ENCODE assay signal across 8 cellular contexts in the genomic region with DNA sequence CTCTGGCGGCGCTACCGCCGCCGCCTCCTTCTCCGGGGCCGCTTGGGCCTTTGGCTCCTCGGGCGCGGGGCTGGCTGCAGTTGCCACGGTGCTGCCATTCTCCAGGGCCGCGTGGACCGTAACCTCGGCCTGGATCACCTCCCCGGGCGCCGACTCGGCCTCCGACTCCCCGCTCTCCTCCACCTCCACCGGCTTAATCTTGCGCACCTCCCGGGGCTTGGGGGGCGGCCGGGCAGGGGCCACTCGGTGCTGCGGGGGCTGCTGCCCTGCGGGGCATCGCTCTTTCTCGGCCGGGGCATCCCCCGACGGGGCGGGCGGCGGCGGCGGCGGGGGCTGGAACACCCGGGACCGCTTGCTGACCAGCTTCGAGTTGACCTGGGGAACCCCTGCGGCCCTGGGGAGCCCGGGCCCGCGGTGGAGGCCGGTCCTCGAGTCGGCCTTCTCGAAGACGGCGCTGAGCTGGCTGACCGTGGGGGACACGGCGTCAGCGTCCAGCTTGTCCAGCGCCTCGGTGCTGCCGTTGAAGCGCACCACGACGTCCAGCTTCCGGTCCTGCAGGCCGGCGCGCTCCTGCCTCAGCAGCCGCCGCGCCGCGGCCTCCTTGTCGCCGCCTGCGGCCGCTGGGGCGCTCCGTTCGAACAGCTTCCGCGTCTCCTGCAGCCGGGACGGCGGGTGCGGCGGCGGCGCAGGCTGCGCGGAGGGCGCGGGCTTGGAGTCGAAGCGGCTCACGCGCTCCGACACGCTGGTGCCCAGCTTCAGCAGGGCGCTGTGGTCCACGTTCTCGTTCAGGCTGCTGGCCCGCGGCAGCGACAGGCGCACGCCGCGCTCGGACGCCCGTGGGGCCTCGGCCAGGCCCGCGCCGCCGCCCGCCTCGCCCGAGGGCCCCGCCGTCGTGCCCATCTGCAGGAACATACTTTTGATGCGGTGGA. TPM values are rescaled to one million over a fixed set of nuclear protein-coding genes. Genes with fewer than 3 reads are reported as not detected.
A peak's percentile ranks its signal among the peaks of the same experiment; 100 is the strongest.
DNase-seq lines count a peak whose midpoint lies in the region; FAIRE-seq and TF ChIP-seq lines count a peak whose summit lies in the region.

No MANE protein-coding gene starts in this region.

- peak overlapping the region; percentile 86 for H3K4me2 ChIP-seq in mammary epithelial cell (ENCODE audit: insufficient read depth, low read depth, low read length)

- H3K27me3 Mint-ChIP-seq in CD4-positive, alpha-beta memory T cell: no peaks in the 10 kb centered on the region
- no peaks in the 10 kb centered on the region for H3K27me3 Mint-ChIP-seq in T-helper 1 cell treated with Interleukin-12 subunit alpha and Interleukin-12 subunit beta and Interleukin-4 antibody, amounts not matched to agents 30 μg/mL and 1 μg/mL, for 36 hours (ENCODE audit: low read depth)

- peaks cover 0 to 1% (median 0%) of the 10 kb centered on the region in 8 donors for H3K9me3 Mint-ChIP-seq in CD4-positive, alpha-beta memory T cell
- no peaks in the 10 kb centered on the region for H3K9me3 Mint-ChIP-seq in T-helper 1 cell treated with Interleukin-12 subunit alpha and Interleukin-12 subunit beta and Interleukin-4 antibody, amounts not matched to agents 30 μg/mL and 1 μg/mL, for 36 hours

- H3K36me3 Mint-ChIP-seq in CD4-positive, alpha-beta memory T cell: peaks cover under 1 to 37% of the 10 kb centered on the region in 2 donors
- peaks cover 27% of the 10 kb centered on the region for H3K36me3 Mint-ChIP-seq in T-helper 1 cell treated with Interleukin-12 subunit alpha and Interleukin-12 subunit beta and Interleukin-4 antibody, amounts not matched to agents 30 μg/mL and 1 μg/mL, for 36 hours (ENCODE audit: low read depth)

- peaks cover 29 to 66% (median 46%) of the 10 kb centered on the region in 4 donors for H3K4me1 Mint-ChIP-seq in CD4-positive, alpha-beta memory T cell
- peaks cover 34% of the 10 kb centered on the region for H3K4me1 Mint-ChIP-seq in T-helper 1 cell treated with Interleukin-12 subunit alpha and Interleukin-12 subunit beta and Interleukin-4 antibody, amounts not matched to agents 30 μg/mL and 1 μg/mL, for 36 hours (ENCODE audit: low read depth)

- peak overlapping the region in 1 of 2 donors; percentile 76 for H3K4me3 ChIP-seq in CD4-positive, alpha-beta memory T cell (ENCODE audit: low read length in 2 of 2)
- H3K4me3 ChIP-seq in HUES64 (ENCODE audit: low read length) (peak overlapping the region; percentile 69), mammary epithelial cell (replicated peaks in 1 of 3; ENCODE audit: insufficient read depth in 1 of 3, low read depth in 2 of 3, low read length in 3 of 3) (peak overlapping the region; percentile 75 to 80 (median 75)), kidney (ENCODE audit: low read length in 2 of 2) (peak overlapping the region; percentile 57 to 62)

- peaks cover 49% of the 10 kb centered on the region for H3K79me2 ChIP-seq in mammary epithelial cell (ENCODE audit: insufficient read depth, low read length)

- no peak for FAIRE-seq in kidney (lab: Jason Lieb, UNC)

- peak overlapping the region; percentile 35; the same call in 1 of the 2 replicates for H3K9ac ChIP-seq in HUES64 (ENCODE audit: low read depth, low read length)
- peak overlapping the region; percentile 35 for H3K9ac ChIP-seq in mammary epithelial cell (ENCODE audit: insufficient read depth, low read length)
- peak overlapping the region; percentile 51 to 77 for H3K9ac ChIP-seq in kidney (ENCODE audit: low read length in 2 of 2)

- H3K27ac ChIP-seq in CD4-positive, alpha-beta memory T cell (ENCODE audit: low read depth, low read length): peak overlapping the region; percentile 79
- H3K27ac ChIP-seq in HUES64 (ENCODE audit: low read depth, low read length) (no peak overlapping the region), mammary epithelial cell (ENCODE audit: insufficient read depth, low read depth, low read length) (no peak overlapping the region), kidney (ENCODE audit: low read depth in 2 of 2, low read length in 2 of 2) (peak overlapping the region; percentile 83 to 88)

- under 1% methylated on average over 123 of the region's 123 CpGs for WGBS in HUES64
- 9% methylated on average over 15 of the region's 123 CpGs for WGBS in mammary epithelial cell (ENCODE audit: low coverage, missing lambda C conversion rate)

- peak overlapping the region; percentile 67 for H2AFZ ChIP-seq in mammary epithelial cell (ENCODE audit: low read depth, low read length)

- intact Hi-C loops in CD4-positive, alpha-beta memory T cell (cut with micrococcal nuclease): no loop called here
- intact Hi-C loops in mammary epithelial cell (cut with micrococcal nuclease): loop anchor here (5.0 kb wide), 1 partner anchor 122 kb away; no protein-coding TSS in a partner anchor
- intact Hi-C loops in kidney (cut with DNase I): no loop called here

- TF ChIP-seq CTCF in mammary epithelial cell (conservative IDR thresholded peaks at IDR 0.05 in 1 of 2, IDR thresholded peaks at IDR 0.05 in 1 of 2; ENCODE audit: extremely low read depth in 1 of 2, insufficient read depth in 1 of 2, low read depth in 1 of 2, low read length in 2 of 2) (no peak), kidney (IDR thresholded peaks at IDR 0.05; ENCODE audit: borderline replicate concordance, extremely low read depth, insufficient read depth) (no peak)

- H3K27me3 ChIP-seq in CD4-positive, alpha-beta memory T cell (ENCODE audit: insufficient read depth, low read length): no peaks in the 10 kb centered on the region
- peaks cover 17% of the 10 kb centered on the region for H3K27me3 ChIP-seq in HUES64 (ENCODE audit: insufficient read depth, low read length)
- no peaks in the 10 kb centered on the region for H3K27me3 ChIP-seq in mammary epithelial cell (ENCODE audit: insufficient read depth, low read length)

- CTCF ChIA-PET in CD4-positive, alpha-beta memory T cell (lab: Charles Lee; ENCODE audit: partially characterized antibody): interaction anchor here (1.0 to 6.4 kb wide), 5 partner anchors 8 to 56 kb away, joined by 4 to 72 read pairs (median 5); no protein-coding TSS in a partner anchor
- CTCF ChIA-PET in mammary epithelial cell (lab: Charles Lee; ENCODE audit: low non-redundant PET): interaction anchor here (0.6 kb wide), 1 partner anchor 304 kb away, joined by 3 read pairs; no protein-coding TSS in a partner anchor

- peak overlapping the region; percentile 42 to 93 (median 77) for H3K27ac Mint-ChIP-seq in CD4-positive, alpha-beta memory T cell
- peak overlapping the region; percentile 83 for H3K27ac Mint-ChIP-seq in T-helper 1 cell treated with Interleukin-12 subunit alpha and Interleukin-12 subunit beta and Interleukin-4 antibody, amounts not matched to agents 30 μg/mL and 1 μg/mL, for 36 hours

- POLR2A ChIA-PET in CD4-positive, alpha-beta memory T cell (lab: Charles Lee; ENCODE audit: partially characterized antibody): interaction anchor here (0.8 to 9.0 kb wide), 10 partner anchors 9 to 559 kb away, joined by 3 to 102 read pairs (median 10); a partner anchor contains a TSS

- H3K4me1 ChIP-seq in CD4-positive, alpha-beta memory T cell (ENCODE audit: insufficient read depth, low read length): peaks cover 60% of the 10 kb centered on the region
- H3K4me1 ChIP-seq in HUES64 (ENCODE audit: insufficient read depth, low read length) (peaks cover 17% of the 10 kb centered on the region; the same call in 1 of the 2 replicates), mammary epithelial cell (ENCODE audit: insufficient read depth, low read length) (peaks cover 59% of the 10 kb centered on the region), kidney (ENCODE audit: control insufficient read depth in 1 of 2, insufficient read depth in 1 of 2, low read depth in 1 of 2, low read length in 2 of 2) (peaks cover 37 to 49% of the 10 kb centered on the region in 2 donors)

- no TSS peak for BruUV-seq in mammary epithelial cell (replicated peaks; lab: Mats Ljungman, UMichigan)

- in situ Hi-C loops in mammary epithelial cell (cut with MboI; ENCODE audit: low sequenced_read_pairs in 2 of 2): no loop called here

- peak in 4 of 5 donors; percentile 56 to 66 (median 62) for DNase-seq in CD4-positive, alpha-beta memory T cell
- peak; percentile 69 for DNase-seq in mammary epithelial cell
- DNase-seq in kidney: peak; percentile 89
- DNase-seq in stimulated activated CD4-positive, alpha-beta T cell treated with anti-CD3 and anti-CD28 coated beads, Interleukin-4, amount 100 ng/mL, for 1 hour: peak; percentile 68
- no peak for DNase-seq in cerebellar cortex (ENCODE audit: low spot score)
- DNase-seq in T1000 (lab: John Stamatoyannopoulos, UW): no peak

- H3K36me3 ChIP-seq in CD4-positive, alpha-beta memory T cell (ENCODE audit: insufficient read depth, low read length): peaks cover 9% of the 10 kb centered on the region
- peaks cover 5% of the 10 kb centered on the region; the same call in 1 of the 2 replicates for H3K36me3 ChIP-seq in HUES64 (ENCODE audit: insufficient read depth, low read length)
- peaks cover under 1% of the 10 kb centered on the region for H3K36me3 ChIP-seq in mammary epithelial cell (ENCODE audit: insufficient read depth, low read length)
- peaks cover 3% of the 10 kb centered on the region in 2 donors for H3K36me3 ChIP-seq in kidney (ENCODE audit: control insufficient read depth in 1 of 2, insufficient read depth in 2 of 2, low read length in 2 of 2)

- dilution Hi-C loops in mammary epithelial cell (cut with HindIII; ENCODE audit: low sequenced_read_pairs): no loop called here

- H3K4me3 Mint-ChIP-seq in CD4-positive, alpha-beta memory T cell: peak overlapping the region; percentile 87 to 99 (median 93)
- peak overlapping the region; percentile 99 for H3K4me3 Mint-ChIP-seq in T-helper 1 cell treated with Interleukin-12 subunit alpha and Interleukin-12 subunit beta and Interleukin-4 antibody, amounts not matched to agents 30 μg/mL and 1 μg/mL, for 36 hours

- no peaks in the 10 kb centered on the region for H3K9me3 ChIP-seq in CD4-positive, alpha-beta memory T cell (ENCODE audit: control insufficient read depth in 1 of 2, low read length in 2 of 2)
- no peaks in the 10 kb centered on the region for H3K9me3 ChIP-seq in HUES64 (ENCODE audit: insufficient read depth, low read depth, low read length)
- no peaks in the 10 kb centered on the region for H3K9me3 ChIP-seq in mammary epithelial cell (replicated peaks; ENCODE audit: insufficient read depth, low read length)
- H3K9me3 ChIP-seq in kidney (ENCODE audit: control insufficient read depth in 1 of 2, low read length in 2 of 2): no peaks in the 10 kb centered on the region

- no peaks in the 10 kb centered on the region for H4K20me1 ChIP-seq in mammary epithelial cell (ENCODE audit: insufficient read depth, low read length)

RNA-seq across cellular contexts. Expression of a gene that starts 0.8 kb away (rescaled TPM):
- total RNA-seq in CD4-positive, alpha-beta memory T cell: 10 to 100 TPM; 97.5 to 99.7 TPM
- 1 to 10 TPM in 1 of 2 donors, under 1 TPM in 1; 0.48 to 2.2 TPM for polyA plus RNA-seq in CD4-positive, alpha-beta memory T cell
- 10.4 TPM for polyA plus RNA-seq in HUES64 (2013, experiment 1 of 2)
- polyA plus RNA-seq in HUES64 (2013, experiment 2 of 2): 12.4 TPM
- total RNA-seq in mammary epithelial cell (10 to 100 TPM; 19.5 to 46.7 TPM), kidney (64.4 TPM)
- polyA plus RNA-seq in mammary epithelial cell (13.7 TPM), kidney (ENCODE audit: insufficient read depth, low read depth, low replicate concordance) (17.1 TPM)
- polyA minus RNA-seq in mammary epithelial cell: 19.9 TPM

RNA-seq across cellular contexts. Expression of a gene that starts 16.1 kb away (rescaled TPM):
- not detected for total RNA-seq in CD4-positive, alpha-beta memory T cell
- not detected for polyA plus RNA-seq in CD4-positive, alpha-beta memory T cell
- polyA plus RNA-seq in HUES64 (2013, experiment 1 of 2): not detected
- 0.89 TPM for polyA plus RNA-seq in HUES64 (2013, experiment 2 of 2)
- total RNA-seq in mammary epithelial cell (not detected), kidney (4.2 TPM)
- polyA plus RNA-seq in mammary epithelial cell (not detected), kidney (ENCODE audit: insufficient read depth, low read depth, low replicate concordance) (5.5 TPM)
- not detected for polyA minus RNA-seq in mammary epithelial cell

RNA-seq across cellular contexts. Expression of a gene that starts 19.7 kb away (rescaled TPM):
- total RNA-seq in CD4-positive, alpha-beta memory T cell: 1 to 10 TPM; 1.2 to 1.3 TPM
- under 1 TPM; 0.16 to 0.19 TPM for polyA plus RNA-seq in CD4-positive, alpha-beta memory T cell
- 5.8 TPM for polyA plus RNA-seq in HUES64 (2013, experiment 1 of 2)
- 6.7 TPM for polyA plus RNA-seq in HUES64 (2013, experiment 2 of 2)
- under 1 TPM; 0.12 to 0.33 TPM for total RNA-seq in mammary epithelial cell
- 0.05 TPM for polyA plus RNA-seq in mammary epithelial cell
- polyA minus RNA-seq in mammary epithelial cell: 0.98 TPM
- 5.0 TPM for total RNA-seq in kidney
- polyA plus RNA-seq in kidney (ENCODE audit: insufficient read depth, low read depth, low replicate concordance): 3.7 TPM

RNA-seq across cellular contexts. Expression of a gene that starts 51.7 kb away (rescaled TPM):
- total RNA-seq in CD4-positive, alpha-beta memory T cell: 1 to 10 TPM; 1.0 to 1.6 TPM
- not detected for polyA plus RNA-seq in CD4-positive, alpha-beta memory T cell
- polyA plus RNA-seq in HUES64 (2013, experiment 1 of 2): 19.2 TPM
- 24.3 TPM for polyA plus RNA-seq in HUES64 (2013, experiment 2 of 2)
- total RNA-seq in mammary epithelial cell (10 to 100 TPM in 1 of 2 donors, 1 to 10 TPM in 1; 9.2 to 14.2 TPM), kidney (142 TPM)
- polyA plus RNA-seq in mammary epithelial cell (1.8 TPM), kidney (ENCODE audit: insufficient read depth, low read depth, low replicate concordance) (9.2 TPM)
- polyA minus RNA-seq in mammary epithelial cell: 11.4 TPM

RNA-seq across cellular contexts. Expression of a gene that starts 54.5 kb away (rescaled TPM):
- total RNA-seq in CD4-positive, alpha-beta memory T cell: 10 to 100 TPM; 39.1 to 40.6 TPM
- 10 to 100 TPM; 34.5 to 36.5 TPM for polyA plus RNA-seq in CD4-positive, alpha-beta memory T cell
- polyA plus RNA-seq in HUES64 (2013, experiment 1 of 2): 12.5 TPM
- 15.5 TPM for polyA plus RNA-seq in HUES64 (2013, experiment 2 of 2)
- total RNA-seq in mammary epithelial cell (10 to 100 TPM; 18.2 to 24.8 TPM), kidney (41.9 TPM)
- polyA plus RNA-seq in mammary epithelial cell (7.7 TPM), kidney (ENCODE audit: insufficient read depth, low read depth, low replicate concordance) (121 TPM)
- polyA minus RNA-seq in mammary epithelial cell: 13.5 TPM

Comparison
In these comparisons a context has a peak if more than half of its experiments do, and no peak if none do; other contexts are left out.
1. DNase-seq: peak in CD4-positive, alpha-beta memory T cell (4 of 5), mammary epithelial cell (single experiment), kidney (single experiment) and stimulated activated CD4-positive, alpha-beta T cell treated with anti-CD3 and anti-CD28 coated beads, Interleukin-4, amount 100 ng/mL, for 1 hour (single experiment); none in cerebellar cortex (single experiment) and T1000 (single experiment).
2. H3K27ac ChIP-seq: peak in CD4-positive, alpha-beta memory T cell (single experiment) and kidney (2 of 2); none in HUES64 (single experiment) and mammary epithelial cell (single experiment).
3. Peak in every context shown above with its lines, with median percentiles within 50 percentile points of each other: H3K9ac ChIP-seq.